8 cellular contexts compared by ENCODE assay signal in genomic region chr1:110829955-110830553, GRCh38. TPM values are rescaled to one million over a fixed set of nuclear protein-coding genes. Genes with fewer than 3 reads are reported as not detected.
DNase-seq lines count a peak whose midpoint lies in the region; ATAC-seq, FAIRE-seq and TF ChIP-seq lines count a peak whose summit lies in the region.

No MANE protein-coding gene starts in this region.

- H3K9me3 Mint-ChIP-seq in chondrocyte (ENCODE audit: low read depth) = no peaks in the 10 kb centered on the region
- no peaks in the 10 kb centered on the region for H3K9me3 Mint-ChIP-seq in neural progenitor cell

- no peaks in the 10 kb centered on the region for H3K79me2 ChIP-seq in neural progenitor cell (ENCODE audit: low read depth)

- H3K4me1 Mint-ChIP-seq in chondrocyte (ENCODE audit: low read depth) (no peaks in the 10 kb centered on the region), neural progenitor cell (no peaks in the 10 kb centered on the region)

- no peak overlapping the region for H3K9ac ChIP-seq in neural progenitor cell

- H3K9me3 ChIP-seq in A673 (ENCODE audit: low read depth, low read length, poor library complexity, severe bottlenecking) = no peaks in the 10 kb centered on the region
- no peaks in the 10 kb centered on the region for H3K9me3 ChIP-seq in neural progenitor cell (ENCODE audit: low read depth)

- no peaks in the 10 kb centered on the region for H3F3A ChIP-seq in neural progenitor cell (ENCODE audit: low read depth)

- intact Hi-C loops in A673 (cut with micrococcal nuclease; ENCODE audit: unreplicated experiment) = no loop called here

- POLR2A ChIA-PET in A673 (lab: Charles Lee; ENCODE audit: low non-redundant PET) = no interaction called here
- POLR2A ChIA-PET in RWPE1 (lab: Yijun Ruan, JAX; ENCODE audit: low non-redundant PET) = no interaction called here

- peak; percentile 82 for FAIRE-seq in G401.6 (lab: Jason Lieb, UNC)

- no TSS peak for BruUV-seq in A673 (replicated peaks; lab: Mats Ljungman, UMichigan)

- H3K27ac Mint-ChIP-seq in chondrocyte (ENCODE audit: unreplicated experiment) = no peak overlapping the region
- no peak overlapping the region for H3K27ac Mint-ChIP-seq in neural progenitor cell

- no peaks in the 10 kb centered on the region for H3K36me3 Mint-ChIP-seq in chondrocyte (ENCODE audit: low read depth)
- no peaks in the 10 kb centered on the region for H3K36me3 Mint-ChIP-seq in neural progenitor cell

- no peak overlapping the region for H3K4me2 ChIP-seq in neural progenitor cell

- H3K27me3 ChIP-seq in A673 (replicated peaks; ENCODE audit: insufficient read depth, low read depth, low read length, poor library complexity) (peaks cover 31% of the 10 kb centered on the region), neural progenitor cell (no peaks in the 10 kb centered on the region)

- no peak overlapping the region for H2AFZ ChIP-seq in neural progenitor cell (replicated peaks)

- H3K36me3 ChIP-seq in A673 (ENCODE audit: insufficient read depth, low read length, poor library complexity, severe bottlenecking) (no peaks in the 10 kb centered on the region), neural progenitor cell (no peaks in the 10 kb centered on the region)

- peak; percentile 84 for TF ChIP-seq CTCF in A673 (conservative IDR thresholded peaks at IDR 0.05; ENCODE audit: low read depth, low read length)
- peak; percentile 74 for TF ChIP-seq CTCF in RWPE1 (conservative IDR thresholded peaks at IDR 0.05; ENCODE audit: low read depth)
- peak; percentile 73 for TF ChIP-seq CTCF in chondrocyte (IDR thresholded peaks at IDR 0.05)
- peak; percentile 81 for TF ChIP-seq CTCF in neural progenitor cell (IDR thresholded peaks at IDR 0.05)

- H3K27me3 Mint-ChIP-seq in chondrocyte (ENCODE audit: low read depth) (peaks cover 13% of the 10 kb centered on the region), neural progenitor cell (ENCODE audit: insufficient read depth, low read depth) (no peaks in the 10 kb centered on the region)

- H3K27ac ChIP-seq in A673 (ENCODE audit: low read depth, low read length, poor library complexity, severe bottlenecking) (no peak overlapping the region), RWPE1 (no peak overlapping the region), neural progenitor cell (no peak overlapping the region)

- H3K4me3 Mint-ChIP-seq in chondrocyte (ENCODE audit: unreplicated experiment) (no peak overlapping the region), neural progenitor cell (no peak overlapping the region)

- CTCF ChIA-PET in A673 (lab: Charles Lee) = no interaction called here
- CTCF ChIA-PET in RWPE1 (lab: Yijun Ruan, JAX) = interaction anchor here (0.6 to 1.0 kb wide), 6 partner anchors 27 to 409 kb away, joined by 3 to 6 read pairs (median 4); no protein-coding TSS in a partner anchor

- no peak for TF ChIP-seq EP300 in Ishikawa (IDR thresholded peaks at IDR 0.05; ENCODE audit: borderline replicate concordance)

- peak; percentile 31; the same call in 1 of the 2 replicates for TF ChIP-seq RAD21 in Ishikawa (IDR thresholded peaks at IDR 0.05; ENCODE audit: low read depth)

- no peak overlapping the region for H3K4me3 ChIP-seq in A673 (ENCODE audit: low read depth, low read length, poor library complexity, severe bottlenecking)
- H3K4me3 ChIP-seq in neural progenitor cell = no peak overlapping the region

- H3K4me1 ChIP-seq in A673 (ENCODE audit: insufficient read depth, low read length, poor library complexity, severe bottlenecking) = no peaks in the 10 kb centered on the region
- H3K4me1 ChIP-seq in neural progenitor cell = no peaks in the 10 kb centered on the region

- no peak for ATAC-seq in GM18909 (IDR thresholded peaks at IDR 0.05; ENCODE audit: poor library complexity, unreplicated experiment)
- no peak for ATAC-seq in GM21515 (IDR thresholded peaks at IDR 0.05; ENCODE audit: unreplicated experiment)

- DNase-seq in A673 (ENCODE audit: low spot score) (peak; percentile 58), RWPE1 (ENCODE audit: low spot score) (peak; percentile 44), chondrocyte (ENCODE audit: low spot score) (no peak), neural progenitor cell (ENCODE audit: low spot score) (peak; percentile 72)

- no peaks in the 10 kb centered on the region for H4K20me1 ChIP-seq in neural progenitor cell (ENCODE audit: low read depth)

TF ChIP-seq in Ishikawa, 13 proteins besides CTCF, POLR2A, EP300 and RAD21:
- TF ChIP-seq TAF1 (IDR thresholded peaks at IDR 0.05; ENCODE audit: low read depth) = no peak

RNA-seq across cellular contexts. Expression of gene CD53, which starts 42.9 kb away (rescaled TPM):
- total RNA-seq in A673 (2021) (0.19 and 0.35 TPM in 2 replicates), chondrocyte (not detected in 3 replicates), neural progenitor cell (ENCODE audit: low replicate concordance) (not detected in 2 replicates)
